In genomic region chr3:104244680-104245079, GRCh38 we compare ENCODE assay signal across 1 cellular context.
TF ChIP-seq lines count a peak whose summit lies in the region.

No MANE protein-coding gene starts in this region.

TF ChIP-seq in H1, 55 proteins besides CTCF, POLR2A, EP300 and RAD21 (continued from another document):
- no peak for TF ChIP-seq CHD7 (IDR thresholded peaks at IDR 0.05; ENCODE audit: insufficient replicate concordance, low read length)
- no peak for TF ChIP-seq HDAC2 (IDR thresholded peaks at IDR 0.05; ENCODE audit: borderline replicate concordance in 1 of 2, low read depth in 2 of 2, low read length in 2 of 2)
